Comparison of ENCODE assay signal across 2 cellular contexts in genomic region chr5:57439601-57440000, GRCh38.
TF ChIP-seq lines count a peak whose summit lies in the region.

No MANE protein-coding gene starts in this region.

TF ChIP-seq in SK-N-SH, 30 proteins besides CTCF, POLR2A, EP300 and RAD21 (continued from another document):
- TF ChIP-seq REST (IDR thresholded peaks at IDR 0.05; ENCODE audit: low read depth, low read length) (no peak), TAF1 (IDR thresholded peaks at IDR 0.05; ENCODE audit: borderline replicate concordance, low read depth, low read length) (no peak), IRF3 (IDR thresholded peaks at IDR 0.05; ENCODE audit: low read depth, low read length) (no peak), YY1 (IDR thresholded peaks at IDR 0.05; ENCODE audit: low read depth) (no peak), ZBTB33 (IDR thresholded peaks at IDR 0.05; ENCODE audit: borderline replicate concordance, low read depth) (no peak), JUND (IDR thresholded peaks at IDR 0.05) (no peak), NRF1 (IDR thresholded peaks at IDR 0.05; ENCODE audit: low read depth, low read length) (no peak), TCF12 (IDR thresholded peaks at IDR 0.05) (no peak)
- TF ChIP-seq, protein P1, sequence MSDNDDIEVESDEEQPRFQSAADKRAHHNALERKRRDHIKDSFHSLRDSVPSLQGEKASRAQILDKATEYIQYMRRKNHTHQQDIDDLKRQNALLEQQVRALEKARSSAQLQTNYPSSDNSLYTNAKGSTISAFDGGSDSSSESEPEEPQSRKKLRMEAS (IDR thresholded peaks at IDR 0.05; ENCODE audit: low read depth) = no peak

TF ChIP-seq in SK-N-SH treated with all-trans-retinoic acid at 6 μM for 48 hours, 23 proteins besides CTCF, POLR2A, EP300 and RAD21 (continued from another document):
- TF ChIP-seq, protein P2, sequence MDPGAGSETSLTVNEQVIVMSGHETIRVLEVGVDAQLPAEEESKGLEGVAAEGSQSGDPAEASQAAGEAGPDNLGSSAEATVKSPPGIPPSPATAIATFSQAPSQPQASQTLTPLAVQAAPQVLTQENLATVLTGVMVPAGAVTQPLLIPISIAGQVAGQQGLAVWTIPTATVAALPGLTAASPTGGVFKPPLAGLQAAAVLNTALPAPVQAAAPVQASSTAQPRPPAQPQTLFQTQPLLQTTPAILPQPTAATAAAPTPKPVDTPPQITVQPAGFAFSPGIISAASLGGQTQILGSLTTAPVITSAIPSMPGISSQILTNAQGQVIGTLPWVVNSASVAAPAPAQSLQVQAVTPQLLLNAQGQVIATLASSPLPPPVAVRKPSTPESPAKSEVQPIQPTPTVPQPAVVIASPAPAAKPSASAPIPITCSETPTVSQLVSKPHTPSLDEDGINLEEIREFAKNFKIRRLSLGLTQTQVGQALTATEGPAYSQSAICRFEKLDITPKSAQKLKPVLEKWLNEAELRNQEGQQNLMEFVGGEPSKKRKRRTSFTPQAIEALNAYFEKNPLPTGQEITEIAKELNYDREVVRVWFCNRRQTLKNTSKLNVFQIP (CRISPR knock-in tag; IDR thresholded peaks at IDR 0.05; ENCODE audit: borderline replicate concordance, low read depth) = no peak
- TF ChIP-seq ZC3H10 (CRISPR knock-in tag; IDR thresholded peaks at IDR 0.05) (no peak), ZNF70 (CRISPR knock-in tag; IDR thresholded peaks at IDR 0.05) (no peak), PPARA (CRISPR knock-in tag; IDR thresholded peaks at IDR 0.05; ENCODE audit: borderline replicate concordance) (no peak), CSDC2 (CRISPR knock-in tag; IDR thresholded peaks at IDR 0.05) (no peak), ESRRG (CRISPR knock-in tag; IDR thresholded peaks at IDR 0.05) (no peak), ZFP30 (CRISPR knock-in tag; IDR thresholded peaks at IDR 0.05) (no peak), RARB (CRISPR knock-in tag; IDR thresholded peaks at IDR 0.05) (no peak), PATZ1 (CRISPR knock-in tag; IDR thresholded peaks at IDR 0.05; ENCODE audit: borderline replicate concordance) (no peak), ISL1 (CRISPR knock-in tag; IDR thresholded peaks at IDR 0.05) (no peak), BACH2 (CRISPR knock-in tag; IDR thresholded peaks at IDR 0.05; ENCODE audit: borderline replicate concordance) (no peak), ZFP3 (CRISPR knock-in tag; IDR thresholded peaks at IDR 0.05) (no peak), SNAI2 (CRISPR knock-in tag; IDR thresholded peaks at IDR 0.05) (no peak), TCF4 (CRISPR knock-in tag; IDR thresholded peaks at IDR 0.05; ENCODE audit: borderline replicate concordance) (no peak), GLIS3 (CRISPR knock-in tag; IDR thresholded peaks at IDR 0.05) (no peak)
- TF ChIP-seq, protein P3, sequence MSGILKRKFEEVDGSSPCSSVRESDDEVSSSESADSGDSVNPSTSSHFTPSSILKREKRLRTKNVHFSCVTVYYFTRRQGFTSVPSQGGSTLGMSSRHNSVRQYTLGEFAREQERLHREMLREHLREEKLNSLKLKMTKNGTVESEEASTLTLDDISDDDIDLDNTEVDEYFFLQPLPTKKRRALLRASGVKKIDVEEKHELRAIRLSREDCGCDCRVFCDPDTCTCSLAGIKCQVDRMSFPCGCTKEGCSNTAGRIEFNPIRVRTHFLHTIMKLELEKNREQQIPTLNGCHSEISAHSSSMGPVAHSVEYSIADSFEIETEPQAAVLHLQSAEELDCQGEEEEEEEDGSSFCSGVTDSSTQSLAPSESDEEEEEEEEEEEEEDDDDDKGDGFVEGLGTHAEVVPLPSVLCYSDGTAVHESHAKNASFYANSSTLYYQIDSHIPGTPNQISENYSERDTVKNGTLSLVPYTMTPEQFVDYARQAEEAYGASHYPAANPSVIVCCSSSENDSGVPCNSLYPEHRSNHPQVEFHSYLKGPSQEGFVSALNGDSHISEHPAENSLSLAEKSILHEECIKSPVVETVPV (CRISPR knock-in tag; IDR thresholded peaks at IDR 0.05) = no peak
